ENCODE assay signal across 1 cellular context in the genomic region with DNA sequence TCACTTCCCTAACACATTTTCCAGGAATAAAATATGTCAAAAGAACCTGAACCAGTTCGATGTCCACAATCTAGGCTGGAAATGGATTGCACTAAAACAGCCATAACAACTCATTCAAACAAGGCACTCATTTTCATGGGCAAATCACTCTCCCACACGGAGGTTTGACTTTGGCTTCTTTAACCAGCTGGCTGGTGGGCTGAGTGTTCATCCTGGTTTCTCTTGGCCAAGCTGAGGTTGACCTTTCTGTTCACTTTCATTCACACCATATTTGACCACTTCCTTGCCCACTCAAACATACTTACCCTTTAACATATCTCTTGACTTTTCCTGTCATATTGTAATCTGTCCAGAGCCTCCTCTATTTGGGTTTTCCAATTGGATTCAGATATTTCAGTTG.
TF ChIP-seq lines count a peak whose summit lies in the region.

No MANE protein-coding gene starts in this region.

TF ChIP-seq in GM12878, 131 proteins besides CTCF, POLR2A, EP300 and RAD21:
- no peak for TF ChIP-seq NFIC (IDR thresholded peaks at IDR 0.05; ENCODE audit: low read depth, low read length)
- TF ChIP-seq, protein P1, sequence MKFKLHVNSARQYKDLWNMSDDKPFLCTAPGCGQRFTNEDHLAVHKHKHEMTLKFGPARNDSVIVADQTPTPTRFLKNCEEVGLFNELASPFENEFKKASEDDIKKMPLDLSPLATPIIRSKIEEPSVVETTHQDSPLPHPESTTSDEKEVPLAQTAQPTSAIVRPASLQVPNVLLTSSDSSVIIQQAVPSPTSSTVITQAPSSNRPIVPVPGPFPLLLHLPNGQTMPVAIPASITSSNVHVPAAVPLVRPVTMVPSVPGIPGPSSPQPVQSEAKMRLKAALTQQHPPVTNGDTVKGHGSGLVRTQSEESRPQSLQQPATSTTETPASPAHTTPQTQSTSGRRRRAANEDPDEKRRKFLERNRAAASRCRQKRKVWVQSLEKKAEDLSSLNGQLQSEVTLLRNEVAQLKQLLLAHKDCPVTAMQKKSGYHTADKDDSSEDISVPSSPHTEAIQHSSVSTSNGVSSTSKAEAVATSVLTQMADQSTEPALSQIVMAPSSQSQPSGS (IDR thresholded peaks at IDR 0.05; ENCODE audit: low read length) = no peak
- TF ChIP-seq MEF2A (IDR thresholded peaks at IDR 0.05; ENCODE audit: insufficient read depth, low read depth, low read length) = no peak
- no peak for TF ChIP-seq ZNF274 (IDR thresholded peaks at IDR 0.05; ENCODE audit: insufficient read depth, insufficient read length)
- TF ChIP-seq NBN (IDR thresholded peaks at IDR 0.05) = no peak
- no peak for TF ChIP-seq SIX5 (IDR thresholded peaks at IDR 0.05; ENCODE audit: low read depth, low read length, severe bottlenecking)
- TF ChIP-seq, protein P2, sequence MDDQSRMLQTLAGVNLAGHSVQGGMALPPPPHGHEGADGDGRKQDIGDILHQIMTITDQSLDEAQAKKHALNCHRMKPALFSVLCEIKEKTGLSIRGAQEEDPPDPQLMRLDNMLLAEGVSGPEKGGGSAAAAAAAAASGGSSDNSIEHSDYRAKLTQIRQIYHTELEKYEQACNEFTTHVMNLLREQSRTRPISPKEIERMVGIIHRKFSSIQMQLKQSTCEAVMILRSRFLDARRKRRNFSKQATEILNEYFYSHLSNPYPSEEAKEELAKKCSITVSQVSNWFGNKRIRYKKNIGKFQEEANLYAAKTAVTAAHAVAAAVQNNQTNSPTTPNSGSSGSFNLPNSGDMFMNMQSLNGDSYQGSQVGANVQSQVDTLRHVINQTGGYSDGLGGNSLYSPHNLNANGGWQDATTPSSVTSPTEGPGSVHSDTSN (IDR thresholded peaks at IDR 0.05; ENCODE audit: insufficient replicate concordance, low read depth, low read length) = no peak
- TF ChIP-seq RUNX3 (IDR thresholded peaks at IDR 0.05; ENCODE audit: low read length) = 0 out of 2 replicates have a peak, but pooled peaks have one; percentile 13
- peak; percentile 54; the same call in 1 of the 2 replicates for TF ChIP-seq IKZF1 (conservative IDR thresholded peaks at IDR 0.05)
- peak; percentile 23 to 25; a peak in 1 of 4 replicates for TF ChIP-seq IKZF2 (IDR thresholded peaks at IDR 0.05)
- TF ChIP-seq NR2F1 (conservative IDR thresholded peaks at IDR 0.05) = peak; percentile 72
